ENCODE assay signal across 8 cellular contexts in the genomic region with DNA sequence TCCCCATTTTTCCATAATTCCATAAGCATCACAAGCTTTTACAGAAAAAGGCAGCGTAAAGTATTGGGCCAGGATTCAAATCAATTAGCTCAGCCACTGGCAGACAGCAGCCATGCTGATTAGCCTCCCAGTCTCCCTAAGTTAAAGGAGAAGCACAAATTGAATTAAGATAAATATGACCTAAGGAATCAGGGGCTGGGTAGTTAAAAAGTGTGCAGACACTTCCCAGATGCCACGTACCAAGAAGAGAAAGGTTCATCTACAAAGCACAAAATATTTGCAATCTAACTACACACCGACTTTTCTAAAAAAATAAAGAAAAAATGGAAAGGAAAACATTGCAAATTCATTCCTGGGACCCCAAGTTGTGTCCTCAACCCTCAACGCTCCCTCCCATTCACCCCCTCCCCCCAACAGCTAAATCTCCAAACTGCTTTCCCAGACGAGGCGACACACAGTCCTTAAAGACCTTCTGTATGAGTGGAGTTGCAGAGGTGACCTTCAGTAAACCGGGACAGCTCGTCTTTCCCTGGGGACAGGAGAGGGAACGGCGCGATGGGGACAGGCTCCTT. TPM values are rescaled to one million over a fixed set of nuclear protein-coding genes. Genes with fewer than 3 reads are reported as not detected.
DNase-seq lines count a peak whose midpoint lies in the region; ATAC-seq and TF ChIP-seq lines count a peak whose summit lies in the region.

No MANE protein-coding gene starts in this region.

- DNase-seq in activated naive CD4-positive, alpha-beta T cell (lab: John Stamatoyannopoulos, UW), result no peak
- DNase-seq in right cardiac atrium, result no peak
- no peak for DNase-seq in head of caudate nucleus

- TF ChIP-seq CTCF in WI38 (IDR thresholded peaks at IDR 0.05; ENCODE audit: low read depth, low read length), result no peak

- H3K4me3 ChIP-seq in WI38 (ENCODE audit: low read depth, low read length), result peak overlapping the region; percentile 95
- peak overlapping the region; percentile 78 for H3K4me3 ChIP-seq in right cardiac atrium (ENCODE audit: low read length)
- peak overlapping the region; percentile 61 to 99 (median 91) for H3K4me3 ChIP-seq in skin epidermis

- intact Hi-C loops in right cardiac atrium (cut with DNase I), result loop anchor here in 3 of 4 donors (5.0 to 10.0 kb wide), 3 partner anchors 64 to 156 kb away; a partner anchor contains a TSS
- intact Hi-C loops in head of caudate nucleus (cut with DNase I), result loop anchor here (2.0 to 5.0 kb wide), 2 partner anchors 150 to 159 kb away; a partner anchor contains a TSS

- H3K4me1 Mint-ChIP-seq in activated naive CD4-positive, alpha-beta T cell treated with anti-CD3 and anti-CD28 coated beads, Interleukin-2, amount 50 U/mL, for 24 hours, result peaks cover 34% of the 10 kb centered on the region

- H3K27ac ChIP-seq in right cardiac atrium (ENCODE audit: low read length) (peak overlapping the region; percentile 79), skin epidermis (peak overlapping the region; percentile 81 to 98 (median 94))

- H3K4me3 Mint-ChIP-seq in activated naive CD4-positive, alpha-beta T cell treated with anti-CD3 and anti-CD28 coated beads, Interleukin-2, amount 50 U/mL, for 24 hours, result peak overlapping the region; percentile 97

- no peaks in the 10 kb centered on the region for H3K27me3 ChIP-seq in right cardiac atrium (ENCODE audit: control insufficient read depth, insufficient read depth)

- H3K9me3 ChIP-seq in right cardiac atrium (ENCODE audit: control insufficient read depth, low read length), result no peaks in the 10 kb centered on the region

- WGBS in right cardiac atrium, result 3% methylated on average over 11 of the region's 11 CpGs

- no peaks in the 10 kb centered on the region for H3K27me3 Mint-ChIP-seq in activated naive CD4-positive, alpha-beta T cell treated with anti-CD3 and anti-CD28 coated beads, Interleukin-2, amount 50 U/mL, for 24 hours

- no peak for ATAC-seq in right cardiac atrium
- no peak for ATAC-seq in HG03571 (IDR thresholded peaks at IDR 0.05; ENCODE audit: unreplicated experiment)
- ATAC-seq in HG03354 (IDR thresholded peaks at IDR 0.05; ENCODE audit: poor library complexity, severe bottlenecking, unreplicated experiment), result no peak

- no peaks in the 10 kb centered on the region for H3K9me3 Mint-ChIP-seq in activated naive CD4-positive, alpha-beta T cell treated with anti-CD3 and anti-CD28 coated beads, Interleukin-2, amount 50 U/mL, for 24 hours

- H3K36me3 Mint-ChIP-seq in activated naive CD4-positive, alpha-beta T cell treated with anti-CD3 and anti-CD28 coated beads, Interleukin-2, amount 50 U/mL, for 24 hours, result peaks cover 6% of the 10 kb centered on the region

- H3K27ac Mint-ChIP-seq in activated naive CD4-positive, alpha-beta T cell treated with anti-CD3 and anti-CD28 coated beads, Interleukin-2, amount 50 U/mL, for 24 hours, result peak overlapping the region; percentile 99

- H3K4me1 ChIP-seq in right cardiac atrium (ENCODE audit: control insufficient read depth, insufficient read depth, low read length), result peaks cover 2% of the 10 kb centered on the region

RNA-seq across cellular contexts. Expression of a gene that starts 1.2 kb away (rescaled TPM):
- total RNA-seq in right cardiac atrium, result 10 to 100 TPM; 69.1 to 81.4 (median 78.4) TPM
- polyA plus RNA-seq in right cardiac atrium, result 50.7 TPM
